Comparison of ENCODE assay signal across 1 cellular context in the genomic region with DNA sequence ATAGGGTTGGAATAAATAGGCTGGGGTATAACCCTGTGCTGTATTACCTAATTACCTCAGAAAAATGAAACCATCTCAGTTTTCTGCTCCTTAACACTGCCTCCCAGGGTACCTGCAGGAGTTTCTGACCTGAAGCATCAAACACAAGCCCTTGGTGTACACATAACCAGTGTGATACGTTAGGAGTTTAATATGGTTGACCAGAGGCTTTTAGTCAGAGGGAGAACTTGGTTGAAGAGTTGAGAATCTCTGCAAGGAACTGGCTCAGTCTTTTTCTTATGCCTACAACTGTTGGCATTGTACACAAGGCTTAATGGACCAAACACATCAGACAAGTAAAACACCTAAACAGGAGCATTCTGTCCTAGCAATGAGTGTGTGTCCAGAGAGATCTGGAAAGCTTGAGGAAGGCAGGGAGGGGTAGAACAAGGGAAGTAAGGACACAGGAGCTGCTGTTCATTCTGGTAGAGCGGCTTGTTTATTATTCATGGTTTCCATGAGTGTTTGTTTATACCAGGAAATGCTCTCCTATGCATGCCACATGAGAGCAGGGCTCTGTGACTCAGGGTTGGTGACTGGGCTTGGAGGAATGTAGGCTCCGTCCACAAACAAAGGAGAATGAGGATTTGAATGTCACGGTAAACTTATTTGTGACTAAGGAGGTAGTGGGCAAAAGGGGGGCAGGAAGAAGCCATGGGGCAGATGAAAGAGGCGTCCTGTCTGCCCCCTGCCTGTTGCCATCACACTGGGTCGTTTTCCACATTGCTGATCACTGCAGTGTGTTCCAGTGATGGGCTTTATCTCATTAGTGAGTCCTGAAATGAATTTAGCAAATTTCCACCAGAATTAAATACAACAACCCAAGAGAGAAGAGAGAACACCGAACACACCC.
TF ChIP-seq lines count a peak whose summit lies in the region.

No MANE protein-coding gene starts in this region.

TF ChIP-seq in HepG2, 621 proteins besides CTCF, POLR2A, EP300 and RAD21 (continued from another document and continues in another):
- TF ChIP-seq, protein P1, sequence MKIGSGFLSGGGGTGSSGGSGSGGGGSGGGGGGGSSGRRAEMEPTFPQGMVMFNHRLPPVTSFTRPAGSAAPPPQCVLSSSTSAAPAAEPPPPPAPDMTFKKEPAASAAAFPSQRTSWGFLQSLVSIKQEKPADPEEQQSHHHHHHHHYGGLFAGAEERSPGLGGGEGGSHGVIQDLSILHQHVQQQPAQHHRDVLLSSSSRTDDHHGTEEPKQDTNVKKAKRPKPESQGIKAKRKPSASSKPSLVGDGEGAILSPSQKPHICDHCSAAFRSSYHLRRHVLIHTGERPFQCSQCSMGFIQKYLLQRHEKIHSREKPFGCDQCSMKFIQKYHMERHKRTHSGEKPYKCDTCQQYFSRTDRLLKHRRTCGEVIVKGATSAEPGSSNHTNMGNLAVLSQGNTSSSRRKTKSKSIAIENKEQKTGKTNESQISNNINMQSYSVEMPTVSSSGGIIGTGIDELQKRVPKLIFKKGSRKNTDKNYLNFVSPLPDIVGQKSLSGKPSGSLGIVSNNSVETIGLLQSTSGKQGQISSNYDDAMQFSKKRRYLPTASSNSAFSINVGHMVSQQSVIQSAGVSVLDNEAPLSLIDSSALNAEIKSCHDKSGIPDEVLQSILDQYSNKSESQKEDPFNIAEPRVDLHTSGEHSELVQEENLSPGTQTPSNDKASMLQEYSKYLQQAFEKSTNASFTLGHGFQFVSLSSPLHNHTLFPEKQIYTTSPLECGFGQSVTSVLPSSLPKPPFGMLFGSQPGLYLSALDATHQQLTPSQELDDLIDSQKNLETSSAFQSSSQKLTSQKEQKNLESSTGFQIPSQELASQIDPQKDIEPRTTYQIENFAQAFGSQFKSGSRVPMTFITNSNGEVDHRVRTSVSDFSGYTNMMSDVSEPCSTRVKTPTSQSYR (CRISPR knock-in tag; IDR thresholded peaks at IDR 0.05; ENCODE audit: borderline replicate concordance), result no peak
- TF ChIP-seq MAF1 (CRISPR knock-in tag; IDR thresholded peaks at IDR 0.05; ENCODE audit: borderline replicate concordance) (no peak), KDM5A (IDR thresholded peaks at IDR 0.05; ENCODE audit: borderline replicate concordance, low read length) (no peak), ZNF530 (CRISPR knock-in tag; IDR thresholded peaks at IDR 0.05; ENCODE audit: low read depth) (no peak), ZNF383 (CRISPR knock-in tag; IDR thresholded peaks at IDR 0.05; ENCODE audit: borderline replicate concordance) (no peak), MED8 (CRISPR knock-in tag; IDR thresholded peaks at IDR 0.05; ENCODE audit: insufficient replicate concordance) (no peak), SPEN (CRISPR knock-in tag; IDR thresholded peaks at IDR 0.05; ENCODE audit: low read depth) (no peak), RFXAP (CRISPR knock-in tag; IDR thresholded peaks at IDR 0.05; ENCODE audit: borderline replicate concordance) (no peak), XRCC5 (optimal IDR thresholded peaks at IDR 0.05; ENCODE audit: low read length) (peak; percentile 54), RXRA (CRISPR knock-in tag; IDR thresholded peaks at IDR 0.05) (no peak), ZNF264 (CRISPR knock-in tag; IDR thresholded peaks at IDR 0.05) (no peak), ZNF24 (IDR thresholded peaks at IDR 0.05) (no peak), PHB2 (IDR thresholded peaks at IDR 0.05; ENCODE audit: partially characterized antibody) (no peak), ZNF883 (CRISPR knock-in tag; IDR thresholded peaks at IDR 0.05; ENCODE audit: not compliant biosample characterization) (no peak), CCAR2 (optimal IDR thresholded peaks at IDR 0.05; ENCODE audit: low read depth, low read length) (no peak), CENPT (CRISPR knock-in tag; IDR thresholded peaks at IDR 0.05; ENCODE audit: low read depth) (no peak), ZNF720 (CRISPR knock-in tag; IDR thresholded peaks at IDR 0.05) (no peak), SOX5 (CRISPR knock-in tag; IDR thresholded peaks at IDR 0.05; ENCODE audit: borderline replicate concordance) (peak; percentile 79; the same call in 1 of the 2 replicates), ZNF709 (CRISPR knock-in tag; IDR thresholded peaks at IDR 0.05) (no peak), JUNB (CRISPR knock-in tag; IDR thresholded peaks at IDR 0.05; ENCODE audit: borderline replicate concordance) (peak; percentile 65; the same call in 1 of the 2 replicates), KAT8 (CRISPR knock-in tag; IDR thresholded peaks at IDR 0.05) (0 out of 2 replicates have a peak, but pooled peaks have one; percentile 15), KMT2A (CRISPR knock-in tag; IDR thresholded peaks at IDR 0.05) (no peak), SAP130 (CRISPR knock-in tag; IDR thresholded peaks at IDR 0.05; ENCODE audit: low read depth) (peak; percentile 66), ZNF10 (CRISPR knock-in tag; IDR thresholded peaks at IDR 0.05; ENCODE audit: borderline replicate concordance, low read depth) (no peak)
- TF ChIP-seq, protein P2, sequence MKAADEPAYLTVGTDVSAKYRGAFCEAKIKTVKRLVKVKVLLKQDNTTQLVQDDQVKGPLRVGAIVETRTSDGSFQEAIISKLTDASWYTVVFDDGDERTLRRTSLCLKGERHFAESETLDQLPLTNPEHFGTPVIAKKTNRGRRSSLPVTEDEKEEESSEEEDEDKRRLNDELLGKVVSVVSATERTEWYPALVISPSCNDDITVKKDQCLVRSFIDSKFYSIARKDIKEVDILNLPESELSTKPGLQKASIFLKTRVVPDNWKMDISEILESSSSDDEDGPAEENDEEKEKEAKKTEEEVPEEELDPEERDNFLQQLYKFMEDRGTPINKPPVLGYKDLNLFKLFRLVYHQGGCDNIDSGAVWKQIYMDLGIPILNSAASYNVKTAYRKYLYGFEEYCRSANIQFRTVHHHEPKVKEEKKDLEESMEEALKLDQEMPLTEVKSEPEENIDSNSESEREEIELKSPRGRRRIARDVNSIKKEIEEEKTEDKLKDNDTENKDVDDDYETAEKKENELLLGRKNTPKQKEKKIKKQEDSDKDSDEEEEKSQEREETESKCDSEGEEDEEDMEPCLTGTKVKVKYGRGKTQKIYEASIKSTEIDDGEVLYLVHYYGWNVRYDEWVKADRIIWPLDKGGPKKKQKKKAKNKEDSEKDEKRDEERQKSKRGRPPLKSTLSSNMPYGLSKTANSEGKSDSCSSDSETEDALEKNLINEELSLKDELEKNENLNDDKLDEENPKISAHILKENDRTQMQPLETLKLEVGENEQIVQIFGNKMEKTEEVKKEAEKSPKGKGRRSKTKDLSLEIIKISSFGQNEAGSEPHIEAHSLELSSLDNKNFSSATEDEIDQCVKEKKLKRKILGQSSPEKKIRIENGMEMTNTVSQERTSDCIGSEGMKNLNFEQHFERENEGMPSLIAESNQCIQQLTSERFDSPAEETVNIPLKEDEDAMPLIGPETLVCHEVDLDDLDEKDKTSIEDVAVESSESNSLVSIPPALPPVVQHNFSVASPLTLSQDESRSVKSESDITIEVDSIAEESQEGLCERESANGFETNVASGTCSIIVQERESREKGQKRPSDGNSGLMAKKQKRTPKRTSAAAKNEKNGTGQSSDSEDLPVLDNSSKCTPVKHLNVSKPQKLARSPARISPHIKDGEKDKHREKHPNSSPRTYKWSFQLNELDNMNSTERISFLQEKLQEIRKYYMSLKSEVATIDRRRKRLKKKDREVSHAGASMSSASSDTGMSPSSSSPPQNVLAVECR (CRISPR knock-in tag; IDR thresholded peaks at IDR 0.05; ENCODE audit: borderline replicate concordance), result no peak
- TF ChIP-seq, protein P3, sequence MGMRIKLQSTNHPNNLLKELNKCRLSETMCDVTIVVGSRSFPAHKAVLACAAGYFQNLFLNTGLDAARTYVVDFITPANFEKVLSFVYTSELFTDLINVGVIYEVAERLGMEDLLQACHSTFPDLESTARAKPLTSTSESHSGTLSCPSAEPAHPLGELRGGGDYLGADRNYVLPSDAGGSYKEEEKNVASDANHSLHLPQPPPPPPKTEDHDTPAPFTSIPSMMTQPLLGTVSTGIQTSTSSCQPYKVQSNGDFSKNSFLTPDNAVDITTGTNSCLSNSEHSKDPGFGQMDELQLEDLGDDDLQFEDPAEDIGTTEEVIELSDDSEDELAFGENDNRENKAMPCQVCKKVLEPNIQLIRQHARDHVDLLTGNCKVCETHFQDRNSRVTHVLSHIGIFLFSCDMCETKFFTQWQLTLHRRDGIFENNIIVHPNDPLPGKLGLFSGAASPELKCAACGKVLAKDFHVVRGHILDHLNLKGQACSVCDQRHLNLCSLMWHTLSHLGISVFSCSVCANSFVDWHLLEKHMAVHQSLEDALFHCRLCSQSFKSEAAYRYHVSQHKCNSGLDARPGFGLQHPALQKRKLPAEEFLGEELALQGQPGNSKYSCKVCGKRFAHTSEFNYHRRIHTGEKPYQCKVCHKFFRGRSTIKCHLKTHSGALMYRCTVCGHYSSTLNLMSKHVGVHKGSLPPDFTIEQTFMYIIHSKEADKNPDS (CRISPR knock-in tag; IDR thresholded peaks at IDR 0.05), result no peak
- TF ChIP-seq, protein P4, sequence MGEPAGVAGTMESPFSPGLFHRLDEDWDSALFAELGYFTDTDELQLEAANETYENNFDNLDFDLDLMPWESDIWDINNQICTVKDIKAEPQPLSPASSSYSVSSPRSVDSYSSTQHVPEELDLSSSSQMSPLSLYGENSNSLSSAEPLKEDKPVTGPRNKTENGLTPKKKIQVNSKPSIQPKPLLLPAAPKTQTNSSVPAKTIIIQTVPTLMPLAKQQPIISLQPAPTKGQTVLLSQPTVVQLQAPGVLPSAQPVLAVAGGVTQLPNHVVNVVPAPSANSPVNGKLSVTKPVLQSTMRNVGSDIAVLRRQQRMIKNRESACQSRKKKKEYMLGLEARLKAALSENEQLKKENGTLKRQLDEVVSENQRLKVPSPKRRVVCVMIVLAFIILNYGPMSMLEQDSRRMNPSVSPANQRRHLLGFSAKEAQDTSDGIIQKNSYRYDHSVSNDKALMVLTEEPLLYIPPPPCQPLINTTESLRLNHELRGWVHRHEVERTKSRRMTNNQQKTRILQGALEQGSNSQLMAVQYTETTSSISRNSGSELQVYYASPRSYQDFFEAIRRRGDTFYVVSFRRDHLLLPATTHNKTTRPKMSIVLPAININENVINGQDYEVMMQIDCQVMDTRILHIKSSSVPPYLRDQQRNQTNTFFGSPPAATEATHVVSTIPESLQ (CRISPR knock-in tag; conservative IDR thresholded peaks at IDR 0.05), result no peak
- TF ChIP-seq, protein P5, sequence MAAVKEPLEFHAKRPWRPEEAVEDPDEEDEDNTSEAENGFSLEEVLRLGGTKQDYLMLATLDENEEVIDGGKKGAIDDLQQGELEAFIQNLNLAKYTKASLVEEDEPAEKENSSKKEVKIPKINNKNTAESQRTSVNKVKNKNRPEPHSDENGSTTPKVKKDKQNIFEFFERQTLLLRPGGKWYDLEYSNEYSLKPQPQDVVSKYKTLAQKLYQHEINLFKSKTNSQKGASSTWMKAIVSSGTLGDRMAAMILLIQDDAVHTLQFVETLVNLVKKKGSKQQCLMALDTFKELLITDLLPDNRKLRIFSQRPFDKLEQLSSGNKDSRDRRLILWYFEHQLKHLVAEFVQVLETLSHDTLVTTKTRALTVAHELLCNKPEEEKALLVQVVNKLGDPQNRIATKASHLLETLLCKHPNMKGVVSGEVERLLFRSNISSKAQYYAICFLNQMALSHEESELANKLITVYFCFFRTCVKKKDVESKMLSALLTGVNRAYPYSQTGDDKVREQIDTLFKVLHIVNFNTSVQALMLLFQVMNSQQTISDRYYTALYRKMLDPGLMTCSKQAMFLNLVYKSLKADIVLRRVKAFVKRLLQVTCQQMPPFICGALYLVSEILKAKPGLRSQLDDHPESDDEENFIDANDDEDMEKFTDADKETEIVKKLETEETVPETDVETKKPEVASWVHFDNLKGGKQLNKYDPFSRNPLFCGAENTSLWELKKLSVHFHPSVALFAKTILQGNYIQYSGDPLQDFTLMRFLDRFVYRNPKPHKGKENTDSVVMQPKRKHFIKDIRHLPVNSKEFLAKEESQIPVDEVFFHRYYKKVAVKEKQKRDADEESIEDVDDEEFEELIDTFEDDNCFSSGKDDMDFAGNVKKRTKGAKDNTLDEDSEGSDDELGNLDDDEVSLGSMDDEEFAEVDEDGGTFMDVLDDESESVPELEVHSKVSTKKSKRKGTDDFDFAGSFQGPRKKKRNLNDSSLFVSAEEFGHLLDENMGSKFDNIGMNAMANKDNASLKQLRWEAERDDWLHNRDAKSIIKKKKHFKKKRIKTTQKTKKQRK (IDR thresholded peaks at IDR 0.05; ENCODE audit: low read length), result no peak
- TF ChIP-seq, protein P6, sequence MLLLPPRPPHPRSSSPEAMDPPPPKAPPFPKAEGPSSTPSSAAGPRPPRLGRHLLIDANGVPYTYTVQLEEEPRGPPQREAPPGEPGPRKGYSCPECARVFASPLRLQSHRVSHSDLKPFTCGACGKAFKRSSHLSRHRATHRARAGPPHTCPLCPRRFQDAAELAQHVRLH (CRISPR knock-in tag; IDR thresholded peaks at IDR 0.05; ENCODE audit: borderline replicate concordance, low read depth), result no peak
- TF ChIP-seq, protein P7, sequence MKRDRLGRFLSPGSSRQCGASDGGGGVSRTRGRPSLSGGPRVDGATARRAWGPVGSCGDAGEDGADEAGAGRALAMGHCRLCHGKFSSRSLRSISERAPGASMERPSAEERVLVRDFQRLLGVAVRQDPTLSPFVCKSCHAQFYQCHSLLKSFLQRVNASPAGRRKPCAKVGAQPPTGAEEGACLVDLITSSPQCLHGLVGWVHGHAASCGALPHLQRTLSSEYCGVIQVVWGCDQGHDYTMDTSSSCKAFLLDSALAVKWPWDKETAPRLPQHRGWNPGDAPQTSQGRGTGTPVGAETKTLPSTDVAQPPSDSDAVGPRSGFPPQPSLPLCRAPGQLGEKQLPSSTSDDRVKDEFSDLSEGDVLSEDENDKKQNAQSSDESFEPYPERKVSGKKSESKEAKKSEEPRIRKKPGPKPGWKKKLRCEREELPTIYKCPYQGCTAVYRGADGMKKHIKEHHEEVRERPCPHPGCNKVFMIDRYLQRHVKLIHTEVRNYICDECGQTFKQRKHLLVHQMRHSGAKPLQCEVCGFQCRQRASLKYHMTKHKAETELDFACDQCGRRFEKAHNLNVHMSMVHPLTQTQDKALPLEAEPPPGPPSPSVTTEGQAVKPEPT (CRISPR knock-in tag; IDR thresholded peaks at IDR 0.05; ENCODE audit: low read depth), result no peak
- TF ChIP-seq, protein P8, sequence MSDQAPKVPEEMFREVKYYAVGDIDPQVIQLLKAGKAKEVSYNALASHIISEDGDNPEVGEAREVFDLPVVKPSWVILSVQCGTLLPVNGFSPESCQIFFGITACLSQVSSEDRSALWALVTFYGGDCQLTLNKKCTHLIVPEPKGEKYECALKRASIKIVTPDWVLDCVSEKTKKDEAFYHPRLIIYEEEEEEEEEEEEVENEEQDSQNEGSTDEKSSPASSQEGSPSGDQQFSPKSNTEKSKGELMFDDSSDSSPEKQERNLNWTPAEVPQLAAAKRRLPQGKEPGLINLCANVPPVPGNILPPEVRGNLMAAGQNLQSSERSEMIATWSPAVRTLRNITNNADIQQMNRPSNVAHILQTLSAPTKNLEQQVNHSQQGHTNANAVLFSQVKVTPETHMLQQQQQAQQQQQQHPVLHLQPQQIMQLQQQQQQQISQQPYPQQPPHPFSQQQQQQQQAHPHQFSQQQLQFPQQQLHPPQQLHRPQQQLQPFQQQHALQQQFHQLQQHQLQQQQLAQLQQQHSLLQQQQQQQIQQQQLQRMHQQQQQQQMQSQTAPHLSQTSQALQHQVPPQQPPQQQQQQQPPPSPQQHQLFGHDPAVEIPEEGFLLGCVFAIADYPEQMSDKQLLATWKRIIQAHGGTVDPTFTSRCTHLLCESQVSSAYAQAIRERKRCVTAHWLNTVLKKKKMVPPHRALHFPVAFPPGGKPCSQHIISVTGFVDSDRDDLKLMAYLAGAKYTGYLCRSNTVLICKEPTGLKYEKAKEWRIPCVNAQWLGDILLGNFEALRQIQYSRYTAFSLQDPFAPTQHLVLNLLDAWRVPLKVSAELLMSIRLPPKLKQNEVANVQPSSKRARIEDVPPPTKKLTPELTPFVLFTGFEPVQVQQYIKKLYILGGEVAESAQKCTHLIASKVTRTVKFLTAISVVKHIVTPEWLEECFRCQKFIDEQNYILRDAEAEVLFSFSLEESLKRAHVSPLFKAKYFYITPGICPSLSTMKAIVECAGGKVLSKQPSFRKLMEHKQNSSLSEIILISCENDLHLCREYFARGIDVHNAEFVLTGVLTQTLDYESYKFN (CRISPR knock-in tag; conservative IDR thresholded peaks at IDR 0.05), result peak; percentile 28; the same call in 1 of the 2 replicates
